ENCODE assay signal across 8 cellular contexts in the genomic region with DNA sequence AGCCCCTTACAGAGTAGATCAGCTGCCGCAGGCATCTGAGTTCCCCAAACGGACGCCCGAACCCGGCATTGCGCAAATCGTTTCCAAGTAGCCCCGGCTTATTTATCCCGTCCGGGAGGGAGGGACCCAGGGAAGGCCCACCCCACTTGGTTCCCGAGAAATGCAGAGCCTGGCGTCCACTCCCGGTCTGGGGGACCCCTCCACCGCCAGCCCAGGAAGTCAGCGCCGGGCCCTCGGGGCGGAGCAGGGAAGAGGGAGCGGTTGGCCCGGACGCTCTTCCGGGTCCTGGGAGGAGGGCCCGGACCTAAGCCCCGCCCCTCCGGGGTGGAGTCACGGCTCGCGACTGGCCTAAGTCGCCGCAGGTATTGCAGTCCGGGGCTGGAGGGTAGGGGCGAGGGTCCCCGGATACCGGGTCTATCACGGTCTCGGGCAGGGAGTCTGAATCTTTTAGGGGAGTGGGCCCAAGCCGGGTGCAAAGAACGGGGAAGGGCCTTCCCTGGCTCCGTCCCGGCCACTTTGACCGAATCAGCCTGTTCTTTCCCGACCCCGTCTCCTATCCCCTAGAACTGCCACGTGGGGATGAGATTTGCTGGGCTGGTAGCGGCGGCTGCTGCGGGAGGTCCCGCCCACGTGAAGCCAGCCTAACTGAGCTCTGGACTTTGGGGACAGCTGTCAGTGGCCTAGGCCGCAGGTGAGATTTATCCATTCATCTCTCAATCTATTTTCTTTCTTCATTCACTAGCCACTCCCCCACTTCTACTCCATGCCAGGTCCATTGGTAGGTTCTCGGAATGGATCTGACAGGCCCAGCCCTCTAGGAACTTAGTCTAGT. TPM values are rescaled to one million over a fixed set of nuclear protein-coding genes. Genes with fewer than 3 reads are reported as not detected.
DNase-seq lines count a peak whose midpoint lies in the region; ATAC-seq and TF ChIP-seq lines count a peak whose summit lies in the region.

Gene RABEPK (plus strand): TSS at position 327 of the 832 bp plus-strand sequence. CDS start 2,472 bp downstream, outside the sequence.

- H3K27ac ChIP-seq in C4-2B (peak within 1 kb of the TSS; percentile 67), dorsolateral prefrontal cortex (peak within 1 kb of the TSS in 57 of 59 donors; percentile 36 to 96 (median 89))

- CTCF ChIA-PET in activated CD4-positive, alpha-beta memory T cell treated with anti-CD3 and anti-CD28 coated beads for 36 hours (lab: Charles Lee), result interaction anchor here (1.2 kb wide), 1 partner anchor 10 kb away, joined by 4 read pairs; no protein-coding TSS in a partner anchor

- intact Hi-C loops in activated CD4-positive, alpha-beta memory T cell treated with anti-CD3 and anti-CD28 coated beads for 36 hours (cut with micrococcal nuclease), result loop anchor here (1.0 to 5.0 kb wide), 4 partner anchors 11 to 328 kb away; partner anchors contain the start of genes GOLGA1, HSPA5 and PPP6C
- intact Hi-C loops in dorsolateral prefrontal cortex (cut with DNase I) (loop anchor here (1.0 to 5.0 kb wide), 3 partner anchors 11 to 62 kb away; partner anchors contain the start of genes HSPA5 (in 2 of the 2), GAPVD1 (in 1 of the 2) and PPP6C (in 1 of the 2)), lower leg skin (cut with DNase I; ENCODE audit: low total_unique reads) (no loop called here)

- H3K27ac Mint-ChIP-seq in activated CD4-positive, alpha-beta memory T cell treated with anti-CD3 and anti-CD28 coated beads for 36 hours, result peak within 1 kb of the TSS; percentile 84

- H3K4me1 Mint-ChIP-seq in activated CD4-positive, alpha-beta memory T cell treated with anti-CD3 and anti-CD28 coated beads for 36 hours (ENCODE audit: low read depth), result peaks cover 34% of the 10 kb centered on the region

- TF ChIP-seq POLR2A in lower leg skin (IDR thresholded peaks at IDR 0.05), result no peak

- POLR2A ChIA-PET in activated CD4-positive, alpha-beta memory T cell treated with anti-CD3 and anti-CD28 coated beads for 36 hours (lab: Charles Lee), result interaction anchor here (0.7 to 3.2 kb wide), 3 partner anchors 10 to 41 kb away, joined by 3 to 15 read pairs (median 8); partner anchors contain the start of gene HSPA5

- no peaks in the 10 kb centered on the region for H3K27me3 Mint-ChIP-seq in activated CD4-positive, alpha-beta memory T cell treated with anti-CD3 and anti-CD28 coated beads for 36 hours

- peak within 1 kb of the TSS; percentile 90 for H3K4me3 Mint-ChIP-seq in activated CD4-positive, alpha-beta memory T cell treated with anti-CD3 and anti-CD28 coated beads for 36 hours

- H3K9me3 Mint-ChIP-seq in activated CD4-positive, alpha-beta memory T cell treated with anti-CD3 and anti-CD28 coated beads for 36 hours, result no peaks in the 10 kb centered on the region

- peaks cover 15% of the 10 kb centered on the region for H3K36me3 Mint-ChIP-seq in activated CD4-positive, alpha-beta memory T cell treated with anti-CD3 and anti-CD28 coated beads for 36 hours

- 1% methylated on average over 25 to 38 of the region's 51 CpGs for WGBS in lower leg skin, 2 donors

- peak; percentile 80 for DNase-seq in NCI-H748 treated with DMSO at 0.1 percent for 48 hours (lab: John Stamatoyannopoulos, UW)
- peak; percentile 94 for DNase-seq in activated CD4-positive, alpha-beta memory T cell treated with anti-CD3 and anti-CD28 coated beads for 36 hours
- peak; percentile 82 to 95 (median 90) for DNase-seq in dorsolateral prefrontal cortex
- peak; percentile 92 to 98 for DNase-seq in lower leg skin (ENCODE audit: low spot score in 2 of 2)
- DNase-seq in stimulated activated CD4-positive, alpha-beta T cell treated with anti-CD3 and anti-CD28 coated beads, Interleukin-4, amount 100 ng/mL, for 48 hours (ENCODE audit: low read depth in 2 of 2), result peak; percentile 89 to 91

- H3K27me3 ChIP-seq in dorsolateral prefrontal cortex, result no peaks in the 10 kb centered on the region

- no peak for TF ChIP-seq CTCF in C4-2B (conservative IDR thresholded peaks at IDR 0.05)
- peak in 10 of 56 donors; percentile 4 to 48 (median 16) for TF ChIP-seq CTCF in dorsolateral prefrontal cortex (IDR thresholded peaks at IDR 0.05 in 54 of 56, conservative IDR thresholded peaks at IDR 0.05 in 2 of 56; ENCODE audit: low read depth in 1 of 56, partially characterized antibody in 56 of 56)
- no peak for TF ChIP-seq CTCF in lower leg skin (IDR thresholded peaks at IDR 0.05)

- ATAC-seq in GM19372 (IDR thresholded peaks at IDR 0.05; ENCODE audit: low read depth, unreplicated experiment), result peak; percentile 96
- peak; percentile 90 for ATAC-seq in HG03558 (IDR thresholded peaks at IDR 0.05; ENCODE audit: extremely low read depth, unreplicated experiment)

- H3K4me3 ChIP-seq in dorsolateral prefrontal cortex, result peak within 1 kb of the TSS; percentile 67 to 100 (median 88)
- peak within 1 kb of the TSS; percentile 61 for H3K4me3 ChIP-seq in lower leg skin (ENCODE audit: low read depth, poor library complexity, severe bottlenecking)

RNA-seq across cellular contexts. Expression of gene RABEPK, which starts in this region (rescaled TPM):
- 10 to 100 TPM; 20.7 to 21.9 TPM for total RNA-seq in activated CD4-positive, alpha-beta memory T cell treated with anti-CD3 and anti-CD28 coated beads for 36 hours
- total RNA-seq in dorsolateral prefrontal cortex (10 to 100 TPM; 15.3 to 31.2 (median 21.3) TPM), lower leg skin (10 to 100 TPM; 12.3 to 17.9 (median 14.1) TPM)

Comparison
In these comparisons a context has a peak if more than half of its experiments do, and no peak if none do; other contexts are left out.
1. Peak in every context shown above with its lines: DNase-seq, ATAC-seq, H3K4me3 ChIP-seq and H3K27ac ChIP-seq.